ENCODE assay signal across 9 cellular contexts in the genomic region with DNA sequence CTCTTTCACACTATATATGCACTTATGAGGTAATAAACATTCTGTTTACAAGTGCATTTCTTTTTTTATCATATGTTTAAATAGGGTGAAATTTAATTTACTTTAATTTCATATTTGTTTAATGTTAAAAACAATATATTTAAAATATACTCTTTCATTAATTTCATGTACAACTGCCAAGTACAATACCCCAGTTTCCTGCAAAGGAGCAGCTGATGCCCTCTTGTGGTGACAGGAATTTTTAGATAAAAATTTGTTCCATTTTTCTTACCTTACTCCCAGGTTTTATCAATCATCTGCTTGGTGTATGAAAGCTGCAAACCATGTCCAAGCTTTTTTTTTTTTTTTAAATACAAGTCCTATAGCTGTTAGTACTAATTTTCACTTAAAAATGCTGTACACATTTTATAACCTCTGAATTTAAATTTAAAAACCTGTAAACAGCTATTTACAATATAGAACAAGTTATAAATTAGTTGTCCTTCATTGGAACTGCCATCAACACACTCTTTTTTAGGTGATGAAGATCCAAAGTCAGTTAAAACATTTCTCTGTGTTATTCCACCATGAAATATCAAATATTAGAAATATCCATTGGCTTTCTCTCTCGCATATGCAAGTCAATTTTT. TPM values are rescaled to one million over a fixed set of nuclear protein-coding genes. Genes with fewer than 3 reads are reported as not detected.
DNase-seq lines count a peak whose midpoint lies in the region; ATAC-seq, FAIRE-seq and TF ChIP-seq lines count a peak whose summit lies in the region.
"Had no signal": no experiment of that assay in that cellular context is flagged by ENCODE, and none has a peak within 500 bp of the region (broad histone marks: within the 10 kb centered on the region; RNA-seq: fewer than 3 reads in every experiment).

No MANE protein-coding gene starts in this region.

- H3K4me1 ChIP-seq in PC-9 (replicated peaks; ENCODE audit: insufficient read depth) = no peaks in the 10 kb centered on the region

- H3K27ac Mint-ChIP-seq in WTC11 = no peak overlapping the region

- no peak for FAIRE-seq in D721Med (lab: Jason Lieb, UNC)
- FAIRE-seq: H54 had no signal

- DNase-seq in D721Med (ENCODE audit: insufficient read length, low spot score) (no peak), WTC11 (ENCODE audit: low spot score) (no peak), left kidney (ENCODE audit: low read depth, low spot score) (peak; percentile 25), PC-9 (no peak), HPDE6-E6E7 (ENCODE audit: extremely low spot score) (no peak)
- DNase-seq in activated CD4-positive, alpha-beta T cell treated with anti-CD3 and anti-CD28 coated beads, Interleukin-2, amount 50 U/mL, for 1 hour = no peak

- no peaks in the 10 kb centered on the region for H3K9me3 Mint-ChIP-seq in WTC11

- intact Hi-C loops in PC-9 (cut with micrococcal nuclease; ENCODE audit: unreplicated experiment) = loop anchor here (2.0 kb wide), 1 partner anchor 544 kb away; no protein-coding TSS in a partner anchor

- no peaks in the 10 kb centered on the region for H4K20me1 ChIP-seq in PC-9 (ENCODE audit: insufficient read depth)

- ATAC-seq in WTC11 = no peak
- no peak for ATAC-seq in HG03432 (IDR thresholded peaks at IDR 0.05; ENCODE audit: unreplicated experiment)

- peaks cover 4% of the 10 kb centered on the region for H3K27me3 ChIP-seq in PC-9 (ENCODE audit: insufficient read depth, low read depth)

- no peaks in the 10 kb centered on the region for H3K36me3 ChIP-seq in PC-9 (ENCODE audit: low read depth)

- H3F3A ChIP-seq in PC-9 (ENCODE audit: insufficient read depth, low read depth) = no peaks in the 10 kb centered on the region

- no peak overlapping the region for H3K4me2 ChIP-seq in PC-9

- H2AFZ ChIP-seq in PC-9 = no peak overlapping the region

- BruUV-seq in PC-9 (replicated peaks; lab: Mats Ljungman, UMichigan) = no TSS peak

- no peaks in the 10 kb centered on the region for H3K36me3 Mint-ChIP-seq in WTC11

- peaks cover 38% of the 10 kb centered on the region for H3K27me3 Mint-ChIP-seq in WTC11 (ENCODE audit: low read depth)

- TF ChIP-seq CTCF in D721Med (IDR thresholded peaks at IDR 0.05; ENCODE audit: insufficient read depth, missing control alignments) (peak; percentile 61), WTC11 (IDR thresholded peaks at IDR 0.05) (0 out of 2 replicates have a peak, but pooled peaks have one; percentile 20), PC-9 (conservative IDR thresholded peaks at IDR 0.05) (no peak; the same call in none of the 2 replicates)

- no peaks in the 10 kb centered on the region for H3K9me3 ChIP-seq in PC-9 (ENCODE audit: insufficient read depth, low read depth)

- peaks cover 11% of the 10 kb centered on the region for H3K4me1 Mint-ChIP-seq in WTC11

- CTCF ChIA-PET in WTC11 (lab: Charles Lee) (interaction anchor here (0.6 to 1.2 kb wide), 3 partner anchors 150 to 1216 kb away, joined by 3 read pairs; no protein-coding TSS in a partner anchor), PC-9 (lab: Charles Lee) (interaction anchor here (0.6 kb wide), 2 partner anchors 92 to 254 kb away, joined by 3 to 8 read pairs; no protein-coding TSS in a partner anchor)

- peak; percentile 53 for TF ChIP-seq RAD21 in Ishikawa (IDR thresholded peaks at IDR 0.05; ENCODE audit: low read depth)

- POLR2A ChIA-PET in WTC11 (lab: Charles Lee) = no interaction called here
- POLR2A ChIA-PET in PC-9 (lab: Charles Lee; ENCODE audit: unreplicated experiment) = no interaction called here

- no peaks in the 10 kb centered on the region for H3K9me2 ChIP-seq in PC-9 (ENCODE audit: insufficient read depth)

- no peak for TF ChIP-seq EP300 in Ishikawa (IDR thresholded peaks at IDR 0.05; ENCODE audit: borderline replicate concordance)

- no peak overlapping the region for H3K27ac ChIP-seq in PC-9

- H3K4me3 ChIP-seq in PC-9 = no peak overlapping the region

- no peak overlapping the region for H3K4me3 Mint-ChIP-seq in WTC11

- no peaks in the 10 kb centered on the region for H3K79me2 ChIP-seq in PC-9 (ENCODE audit: low read depth)

TF ChIP-seq in Ishikawa, 13 proteins besides CTCF, POLR2A, EP300 and RAD21 (continues in another document):
- TF ChIP-seq TCF12 (IDR thresholded peaks at IDR 0.05; ENCODE audit: low read depth) (no peak), TAF1 (IDR thresholded peaks at IDR 0.05; ENCODE audit: low read depth) (no peak), ZBTB7A (IDR thresholded peaks at IDR 0.05; ENCODE audit: low read depth) (no peak), FOXM1 (IDR thresholded peaks at IDR 0.05; ENCODE audit: borderline replicate concordance, low read depth) (no peak), YY1 (IDR thresholded peaks at IDR 0.05; ENCODE audit: low read depth) (no peak), NFIC (IDR thresholded peaks at IDR 0.05) (no peak), TEAD4 (IDR thresholded peaks at IDR 0.05) (no peak), CEBPB (IDR thresholded peaks at IDR 0.05) (no peak), EGR1 (IDR thresholded peaks at IDR 0.05) (no peak), CREB1 (IDR thresholded peaks at IDR 0.05; ENCODE audit: low read depth) (no peak)
- TF ChIP-seq, protein P1, sequence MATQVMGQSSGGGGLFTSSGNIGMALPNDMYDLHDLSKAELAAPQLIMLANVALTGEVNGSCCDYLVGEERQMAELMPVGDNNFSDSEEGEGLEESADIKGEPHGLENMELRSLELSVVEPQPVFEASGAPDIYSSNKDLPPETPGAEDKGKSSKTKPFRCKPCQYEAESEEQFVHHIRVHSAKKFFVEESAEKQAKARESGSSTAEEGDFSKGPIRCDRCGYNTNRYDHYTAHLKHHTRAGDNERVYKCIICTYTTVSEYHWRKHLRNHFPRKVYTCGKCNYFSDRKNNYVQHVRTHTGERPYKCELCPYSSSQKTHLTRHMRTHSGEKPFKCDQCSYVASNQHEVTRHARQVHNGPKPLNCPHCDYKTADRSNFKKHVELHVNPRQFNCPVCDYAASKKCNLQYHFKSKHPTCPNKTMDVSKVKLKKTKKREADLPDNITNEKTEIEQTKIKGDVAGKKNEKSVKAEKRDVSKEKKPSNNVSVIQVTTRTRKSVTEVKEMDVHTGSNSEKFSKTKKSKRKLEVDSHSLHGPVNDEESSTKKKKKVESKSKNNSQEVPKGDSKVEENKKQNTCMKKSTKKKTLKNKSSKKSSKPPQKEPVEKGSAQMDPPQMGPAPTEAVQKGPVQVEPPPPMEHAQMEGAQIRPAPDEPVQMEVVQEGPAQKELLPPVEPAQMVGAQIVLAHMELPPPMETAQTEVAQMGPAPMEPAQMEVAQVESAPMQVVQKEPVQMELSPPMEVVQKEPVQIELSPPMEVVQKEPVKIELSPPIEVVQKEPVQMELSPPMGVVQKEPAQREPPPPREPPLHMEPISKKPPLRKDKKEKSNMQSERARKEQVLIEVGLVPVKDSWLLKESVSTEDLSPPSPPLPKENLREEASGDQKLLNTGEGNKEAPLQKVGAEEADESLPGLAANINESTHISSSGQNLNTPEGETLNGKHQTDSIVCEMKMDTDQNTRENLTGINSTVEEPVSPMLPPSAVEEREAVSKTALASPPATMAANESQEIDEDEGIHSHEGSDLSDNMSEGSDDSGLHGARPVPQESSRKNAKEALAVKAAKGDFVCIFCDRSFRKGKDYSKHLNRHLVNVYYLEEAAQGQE (IDR thresholded peaks at IDR 0.05; ENCODE audit: low read depth) = no peak
- TF ChIP-seq, protein P2, sequence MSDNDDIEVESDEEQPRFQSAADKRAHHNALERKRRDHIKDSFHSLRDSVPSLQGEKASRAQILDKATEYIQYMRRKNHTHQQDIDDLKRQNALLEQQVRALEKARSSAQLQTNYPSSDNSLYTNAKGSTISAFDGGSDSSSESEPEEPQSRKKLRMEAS (IDR thresholded peaks at IDR 0.05) = no peak

TF ChIP-seq in WTC11, 78 proteins besides CTCF, POLR2A, EP300 and RAD21:
- TF ChIP-seq HMGA2 (CRISPR knock-in tag; IDR thresholded peaks at IDR 0.05) = peak; percentile 66; the same call in 1 of the 2 replicates
- no peak for TF ChIP-seq ETV6 (CRISPR knock-in tag; IDR thresholded peaks at IDR 0.05)

RNA-seq across cellular contexts. Expression of a gene that starts 4.9 kb away (rescaled TPM):
- 1.3 to 1.4 TPM (median 1.3 TPM) in 3 replicates for total RNA-seq in WTC11 (2021)
- 0.09 and 0.13 TPM in 2 replicates for total RNA-seq in PC-9 (2021)
